8 cellular contexts compared by ENCODE assay signal in genomic region chr4:165378398-165378762, GRCh38. TPM values are rescaled to one million over a fixed set of nuclear protein-coding genes. Genes with fewer than 3 reads are reported as not detected.
DNase-seq lines count a peak whose midpoint lies in the region; ATAC-seq and TF ChIP-seq lines count a peak whose summit lies in the region.

No MANE protein-coding gene starts in this region.

- peak overlapping the region; percentile 72 for H3K4me3 Mint-ChIP-seq in activated T-helper 1 cell treated with anti-CD3 and anti-CD28 coated beads, Interleukin-12 subunit alpha, Interleukin-12 subunit beta, Interleukin-2, Interleukin-4 antibody, amounts not matched to agents 30 ng/mL and 10 ng/mL and 1 ng/mL, durations not matched to agents 14 hours and 24 hours and 36 hours

- H3K9me3 ChIP-seq in HCT116 (ENCODE audit: control insufficient read depth in 1 of 2, insufficient read depth in 1 of 2, low read depth in 1 of 2, low read length in 2 of 2) = no peaks in the 10 kb centered on the region
- no peaks in the 10 kb centered on the region for H3K9me3 ChIP-seq in smooth muscle cell (replicated peaks; ENCODE audit: low read depth)

- H3K27ac ChIP-seq in HCT116 (ENCODE audit: low read depth, low read length) (0 out of 2 replicates have a peak overlapping the region, but pooled peaks have one; percentile 54), smooth muscle cell (ENCODE audit: low read depth) (no peak overlapping the region)

- no peaks in the 10 kb centered on the region for H3K27me3 ChIP-seq in HCT116 (ENCODE audit: insufficient read depth, low read length)
- peaks cover 11% of the 10 kb centered on the region for H3K27me3 ChIP-seq in smooth muscle cell (ENCODE audit: low read depth)

- no peak for DNase-seq in HCT116 (ENCODE audit: low read depth, low spot score)
- DNase-seq in activated T-helper 1 cell treated with anti-CD3 and anti-CD28 coated beads, Interleukin-12 subunit alpha, Interleukin-12 subunit beta, Interleukin-2, Interleukin-4 antibody, amounts not matched to agents 30 ng/mL and 10 ng/mL and 1 ng/mL, durations not matched to agents 14 hours and 24 hours and 36 hours (ENCODE audit: low spot score) = no peak
- DNase-seq in smooth muscle cell (lab: John Stamatoyannopoulos, UW; ENCODE audit: unreplicated experiment) = no peak
- DNase-seq in NCI-H345 treated with DMSO at 0.1 percent for 48 hours (lab: John Stamatoyannopoulos, UW; ENCODE audit: unreplicated experiment) = no peak

- peak overlapping the region; percentile 55 for H3K9ac ChIP-seq in HCT116 (ENCODE audit: low read length)
- H3K9ac ChIP-seq in smooth muscle cell (ENCODE audit: low read depth) = peak overlapping the region; percentile 36

- peak overlapping the region; percentile 93 for H2AFZ ChIP-seq in HCT116 (ENCODE audit: low read depth, low read length, poor library complexity, severe bottlenecking)
- H2AFZ ChIP-seq in smooth muscle cell (ENCODE audit: low read depth) = peak overlapping the region; percentile 94

- H4K20me1 ChIP-seq in HCT116 (ENCODE audit: insufficient read depth) = no peaks in the 10 kb centered on the region
- H4K20me1 ChIP-seq in smooth muscle cell (ENCODE audit: low read depth) = no peaks in the 10 kb centered on the region

- TF ChIP-seq RAD21 in HCT116 (IDR thresholded peaks at IDR 0.05; ENCODE audit: low read depth) = no peak

- H3K27me3 Mint-ChIP-seq in activated T-helper 1 cell treated with anti-CD3 and anti-CD28 coated beads, Interleukin-12 subunit alpha, Interleukin-12 subunit beta, Interleukin-2, Interleukin-4 antibody, amounts not matched to agents 30 ng/mL and 10 ng/mL and 1 ng/mL, durations not matched to agents 14 hours and 24 hours and 36 hours (ENCODE audit: insufficient read depth) = peaks cover 71% of the 10 kb centered on the region

- BruUV-seq in HCT116 (replicated peaks; lab: Mats Ljungman, UMichigan) = no TSS peak

- POLR2A ChIA-PET in HCT116 (lab: Charles Lee) = interaction anchor here (0.7 to 1.8 kb wide), 8 partner anchors 10 to 256 kb away, joined by 3 to 5 read pairs (median 3); partner anchors contain the start of gene MSMO1

- H3K4me1 Mint-ChIP-seq in activated T-helper 1 cell treated with anti-CD3 and anti-CD28 coated beads, Interleukin-12 subunit alpha, Interleukin-12 subunit beta, Interleukin-2, Interleukin-4 antibody, amounts not matched to agents 30 ng/mL and 10 ng/mL and 1 ng/mL, durations not matched to agents 14 hours and 24 hours and 36 hours (ENCODE audit: low read depth) = peaks cover 5% of the 10 kb centered on the region

- H3K79me2 ChIP-seq in HCT116 (ENCODE audit: insufficient read depth, low read length) = no peaks in the 10 kb centered on the region
- no peaks in the 10 kb centered on the region for H3K79me2 ChIP-seq in smooth muscle cell (ENCODE audit: low read depth)

- H3K4me3 ChIP-seq in HCT116 (replicated peaks in 1 of 2; ENCODE audit: low read depth in 1 of 2, low read length in 2 of 2) (peak overlapping the region; percentile 47 to 67), iPS-11a (ENCODE audit: low read depth, low read length) (peak overlapping the region; percentile 65), smooth muscle cell (peak overlapping the region; percentile 79)

- H3F3A ChIP-seq in smooth muscle cell (ENCODE audit: low read depth) = no peaks in the 10 kb centered on the region

- CTCF ChIA-PET in HCT116 (lab: Charles Lee) = no interaction called here

- no peaks in the 10 kb centered on the region for H3K36me3 Mint-ChIP-seq in activated T-helper 1 cell treated with anti-CD3 and anti-CD28 coated beads, Interleukin-12 subunit alpha, Interleukin-12 subunit beta, Interleukin-2, Interleukin-4 antibody, amounts not matched to agents 30 ng/mL and 10 ng/mL and 1 ng/mL, durations not matched to agents 14 hours and 24 hours and 36 hours (ENCODE audit: low read depth)

- no peaks in the 10 kb centered on the region for H3K9me2 ChIP-seq in HCT116 (ENCODE audit: insufficient read depth)

- 68% methylated on average over 1 of the region's 1 CpG for WGBS in smooth muscle cell (ENCODE audit: low lambda C conversion rate)

- H3K4me1 ChIP-seq in HCT116 (ENCODE audit: control insufficient read depth in 1 of 2, insufficient read depth in 2 of 2, low read length in 2 of 2) = peaks cover 8 to 18% of the 10 kb centered on the region in 2 experiments; a peak in 3 of 4 replicates
- peaks cover 36% of the 10 kb centered on the region for H3K4me1 ChIP-seq in smooth muscle cell (ENCODE audit: low read depth)

- H3K4me2 ChIP-seq in HCT116 (ENCODE audit: low read length) = peak overlapping the region; percentile 87
- peak overlapping the region; percentile 90 for H3K4me2 ChIP-seq in smooth muscle cell

- H3K9me3 Mint-ChIP-seq in activated T-helper 1 cell treated with anti-CD3 and anti-CD28 coated beads, Interleukin-12 subunit alpha, Interleukin-12 subunit beta, Interleukin-2, Interleukin-4 antibody, amounts not matched to agents 30 ng/mL and 10 ng/mL and 1 ng/mL, durations not matched to agents 14 hours and 24 hours and 36 hours = peaks cover 5% of the 10 kb centered on the region

- intact Hi-C loops in HCT116 (cut with micrococcal nuclease) = no loop called here
- intact Hi-C loops in activated T-helper 1 cell treated with anti-CD3 and anti-CD28 coated beads, Interleukin-12 subunit alpha, Interleukin-12 subunit beta, Interleukin-2, Interleukin-4 antibody, amounts not matched to agents 30 ng/mL and 10 ng/mL and 1 ng/mL, durations not matched to agents 14 hours and 24 hours and 36 hours (cut with micrococcal nuclease) = loop anchor here (5.0 kb wide), 1 partner anchor 89 kb away; no protein-coding TSS in a partner anchor

- no peak for ATAC-seq in HCT116
- no peak for ATAC-seq in GM21423 (IDR thresholded peaks at IDR 0.05; ENCODE audit: unreplicated experiment)
- ATAC-seq in GM21367 (IDR thresholded peaks at IDR 0.05; ENCODE audit: unreplicated experiment) = no peak
- no peak for ATAC-seq in GM21737 (IDR thresholded peaks at IDR 0.05; ENCODE audit: unreplicated experiment)

- no peaks in the 10 kb centered on the region for H3K36me3 ChIP-seq in HCT116 (ENCODE audit: control insufficient read depth in 1 of 2, insufficient read depth in 2 of 2, low read length in 2 of 2)
- H3K36me3 ChIP-seq in smooth muscle cell (ENCODE audit: low read depth) = no peaks in the 10 kb centered on the region

- RAD21 ChIA-PET in HCT116 (lab: Charles Lee; ENCODE audit: low non-redundant PET in 1 of 2, low total read pairs in 2 of 2, uncharacterized antibody in 2 of 2, unreplicated experiment in 2 of 2) = interaction anchor here in 1 of 2 experiments (0.8 kb wide), 1 partner anchor 10 kb away, joined by 3 read pairs; no protein-coding TSS in a partner anchor

- no peak for TF ChIP-seq POLR2A in HCT116 (IDR thresholded peaks at IDR 0.05; ENCODE audit: borderline replicate concordance, extremely low read depth, insufficient read depth, insufficient read length)

- TF ChIP-seq CTCF in HCT116 (IDR thresholded peaks at IDR 0.05 in 2 of 3, conservative IDR thresholded peaks at IDR 0.05 in 1 of 3; ENCODE audit: borderline replicate concordance in 1 of 3, insufficient read depth in 1 of 3, low read depth in 2 of 3, low read length in 2 of 3) = no peak
- no peak for TF ChIP-seq CTCF in smooth muscle cell (IDR thresholded peaks at IDR 0.05; ENCODE audit: borderline replicate concordance, insufficient read depth, poor library complexity, severe bottlenecking)

- H3K27ac Mint-ChIP-seq in activated T-helper 1 cell treated with anti-CD3 and anti-CD28 coated beads, Interleukin-12 subunit alpha, Interleukin-12 subunit beta, Interleukin-2, Interleukin-4 antibody, amounts not matched to agents 30 ng/mL and 10 ng/mL and 1 ng/mL, durations not matched to agents 14 hours and 24 hours and 36 hours = no peak overlapping the region

TF ChIP-seq in HCT116, 20 proteins besides CTCF, POLR2A, EP300 and RAD21:
- TF ChIP-seq ATF3 (IDR thresholded peaks at IDR 0.05) (no peak), MAX (IDR thresholded peaks at IDR 0.05) (no peak), ZFX (IDR thresholded peaks at IDR 0.05) (no peak)

RNA-seq across cellular contexts. Expression of gene CPE, which starts 0.4 kb away (rescaled TPM):
- 29.3 TPM for total RNA-seq in HCT116 (2021; ENCODE audit: unreplicated experiment)
- 43.8 and 44.7 TPM in 2 replicates for polyA plus RNA-seq in HCT116 (2012)
- 0.07 TPM in 1 of 2 replicates, not detected in the other for total RNA-seq in activated T-helper 1 cell treated with anti-CD3 and anti-CD28 coated beads, Interleukin-12 subunit alpha, Interleukin-12 subunit beta, Interleukin-2, Interleukin-4 antibody, amounts not matched to agents 30 ng/mL and 10 ng/mL and 1 ng/mL, durations not matched to agents 14 hours and 24 hours and 36 hours
- 47.6 and 50.9 TPM in 2 replicates for total RNA-seq in smooth muscle cell
- 24.8 and 45.9 TPM in 2 replicates for polyA plus RNA-seq in smooth muscle cell

RNA-seq across cellular contexts. Expression of gene MSMO1, which starts 50.9 kb away (rescaled TPM):
- 54.5 TPM for total RNA-seq in HCT116 (2021; ENCODE audit: unreplicated experiment)
- 15.0 and 15.2 TPM in 2 replicates for polyA plus RNA-seq in HCT116 (2012)
- 74.1 and 93.1 TPM in 2 replicates for total RNA-seq in activated T-helper 1 cell treated with anti-CD3 and anti-CD28 coated beads, Interleukin-12 subunit alpha, Interleukin-12 subunit beta, Interleukin-2, Interleukin-4 antibody, amounts not matched to agents 30 ng/mL and 10 ng/mL and 1 ng/mL, durations not matched to agents 14 hours and 24 hours and 36 hours
- 218 and 299 TPM in 2 replicates for total RNA-seq in smooth muscle cell
- 133 and 214 TPM in 2 replicates for polyA plus RNA-seq in smooth muscle cell

Comparison
In these comparisons a context has a peak if more than half of its experiments do, and no peak if none do; other contexts are left out.
1. RNA of gene CPE, which starts 0.4 kb away (total RNA-seq): 47.6 to 50.9 TPM in smooth muscle cell and 29.3 TPM in HCT116 (single experiment); 0.07 TPM in activated T-helper 1 cell treated with anti-CD3 and anti-CD28 coated beads, Interleukin-12 subunit alpha, Interleukin-12 subunit beta, Interleukin-2, Interleukin-4 antibody, amounts not matched to agents 30 ng/mL and 10 ng/mL and 1 ng/mL, durations not matched to agents 14 hours and 24 hours and 36 hours; every median in the first group is over 10 times any median in the second.
2. Peak in every context shown above with its lines, with median percentiles within 50 percentile points of each other: H3K4me3 ChIP-seq.